Comparison of ENCODE assay signal across 8 cellular contexts in genomic region chr17:2416010-2416734, GRCh38.
A peak's percentile ranks its signal among the peaks of the same experiment; 100 is the strongest.
DNase-seq lines count a peak whose midpoint lies in the region; ATAC-seq lines count a peak whose summit lies in the region.

No MANE protein-coding gene starts in this region.

- peak; percentile 64 to 80 for ATAC-seq in activated CD4-positive, CD25-positive, alpha-beta regulatory T cell treated with anti-CD3 and anti-CD28 coated beads, Interleukin-2, amount 50 U/mL, for 24 hours
- ATAC-seq in GM18870 (IDR thresholded peaks at IDR 0.05; ENCODE audit: unreplicated experiment) = no peak

- DNase-seq in SKM-1 treated with dmso at 0.1 percent for 144 hours (lab: John Stamatoyannopoulos, UW; ENCODE audit: unreplicated experiment) (peak; percentile 35), SKM-1 (lab: John Stamatoyannopoulos, UW; ENCODE audit: unreplicated experiment) (no peak), NCI-H2196 (lab: John Stamatoyannopoulos, UW; ENCODE audit: unreplicated experiment) (peak; percentile 71), kidney glomerular epithelial cell (lab: John Stamatoyannopoulos, UW) (peak; percentile 82)
- peak; percentile 77 for DNase-seq in central memory CD4-positive, alpha-beta T cell
- DNase-seq in stimulated activated CD4-positive, alpha-beta T cell treated with anti-CD3 and anti-CD28 coated beads, Interleukin-1b, Interleukin-23, amount 100 ng/mL, for 1 hour (ENCODE audit: low read depth in 2 of 2) = peak; percentile 67 to 78
